In genomic region chr3:116678853-116679252, GRCh38 we compare ENCODE assay signal across 36 cellular contexts. TPM values are rescaled to one million over a fixed set of nuclear protein-coding genes. Genes with fewer than 3 reads are reported as not detected.
"Had no signal": no experiment of that assay in that cellular context is flagged by ENCODE, and none has a peak within 500 bp of the region (broad histone marks: within the 10 kb centered on the region; RNA-seq: fewer than 3 reads in every experiment).

No MANE protein-coding gene starts in this region.

- H3K4me3 ChIP-seq: breast epithelium, heart left ventricle, lower lobe of right lung, pancreas, prostate gland, sigmoid colon had no signal

- H3K9me3 ChIP-seq: heart left ventricle, lower lobe of right lung, pancreas, prostate gland had no signal

- ATAC-seq: activated CD8-positive, alpha-beta T cell treated with anti-CD3 and anti-CD28 coated beads for 36 hours; activated T-cell treated with anti-CD3 and anti-CD28 coated beads, Interleukin-2, amount 50 U/mL, for 4 hours; activated T-helper 17 cell treated with anti-CD3 and anti-CD28 coated beads, Interleukin-2, amount 50 U/mL, for 72 hours; esophagus mucosa; heart left ventricle; left lobe of liver; naive thymus-derived CD8-positive, alpha-beta T cell; pancreas; stimulated activated naive CD8-positive, alpha-beta T cell treated with anti-CD3 and anti-CD28 coated beads, Interleukin-15, amount 100 ng/mL, for 72 hours had no signal

- H3K36me3 Mint-ChIP-seq: naive thymus-derived CD8-positive, alpha-beta T cell; stimulated activated memory B cell treated with anti-CD40 and anti-IgM and Interleukin-4, amounts not matched to agents 10 μg/mL and 1 μg/mL and 100 μg/mL, for 72 hours had no signal

- H3K36me3 ChIP-seq: breast epithelium, heart left ventricle, lower lobe of right lung, pancreas, prostate gland, sigmoid colon had no signal

- H3K27me3 ChIP-seq: breast epithelium, heart left ventricle, pancreas, sigmoid colon had no signal

- DNase-seq: activated CD4-positive, alpha-beta T cell treated with anti-CD3 and anti-CD28 coated beads for 1 hour; activated CD4-positive, alpha-beta T cell treated with anti-CD3 and anti-CD28 coated beads, Interleukin-2, amount 10 ng/mL, durations not matched to agents 7 days and 5 days; activated CD8-positive, alpha-beta T cell treated with anti-CD3 and anti-CD28 coated beads for 36 hours; activated gamma-delta T cell treated with Interleukin-2 at 50 U/mL for 16 hours; activated naive CD4-positive, alpha-beta T cell treated with anti-CD3 and anti-CD28 coated beads, Interleukin-2, amount 50 U/mL, for 16 hours; activated T-cell treated with anti-CD3 and anti-CD28 coated beads, Interleukin-2, amount 50 U/mL, for 4 hours; amygdala; central memory CD4-positive, alpha-beta T cell; endodermal cell; foreskin fibroblast; heart left ventricle; hypothalamus; lower lobe of right lung; mesenchymal stem cell; naive thymus-derived CD8-positive, alpha-beta T cell; nucleus accumbens; retina; sigmoid colon; small intestine; stimulated activated CD4-positive, alpha-beta T cell treated with anti-CD3 and anti-CD28 coated beads, Interleukin-4, amount 100 ng/mL, for 4 hours; stimulated activated CD8-positive, alpha-beta memory T cell treated with anti-CD3 and anti-CD28 coated beads, Interleukin-4, amount 100 ng/mL, for 48 hours; stimulated activated naive CD8-positive, alpha-beta T cell treated with anti-CD3 and anti-CD28 coated beads, Interleukin-15, amount 100 ng/mL, for 72 hours; substantia nigra; T-helper 2 cell had no signal

- H3K27ac Mint-ChIP-seq: activated CD4-positive, alpha-beta T cell treated with anti-CD3 and anti-CD28 coated beads, Interleukin-2, amount 10 ng/mL, durations not matched to agents 7 days and 5 days; activated CD8-positive, alpha-beta T cell treated with anti-CD3 and anti-CD28 coated beads for 36 hours; activated T-helper 17 cell treated with anti-CD3 and anti-CD28 coated beads, Interleukin-2, amount 50 U/mL, for 72 hours; dendritic cell treated with granulocyte-macrophage colony-stimulating factor and Interleukin-4, amounts not matched to agents 40 ng/mL and 50 ng/mL, for 4 days; endodermal cell; naive thymus-derived CD8-positive, alpha-beta T cell; stimulated activated memory B cell treated with anti-CD40 and anti-IgM and Interleukin-4, amounts not matched to agents 10 μg/mL and 1 μg/mL and 100 μg/mL, for 72 hours; stimulated activated naive CD8-positive, alpha-beta T cell treated with anti-CD3 and anti-CD28 coated beads, Interleukin-15, amount 100 ng/mL, for 72 hours had no signal

- H3K4me3 Mint-ChIP-seq: activated CD4-positive, alpha-beta T cell treated with anti-CD3 and anti-CD28 coated beads, Interleukin-2, amount 10 ng/mL, durations not matched to agents 7 days and 5 days; activated CD8-positive, alpha-beta T cell treated with anti-CD3 and anti-CD28 coated beads for 36 hours; activated T-cell treated with anti-CD3 and anti-CD28 coated beads, Interleukin-2, amount 50 U/mL, for 4 hours; activated T-helper 17 cell treated with anti-CD3 and anti-CD28 coated beads, Interleukin-2, amount 50 U/mL, for 72 hours; dendritic cell treated with granulocyte-macrophage colony-stimulating factor and Interleukin-4, amounts not matched to agents 40 ng/mL and 50 ng/mL, for 4 days; endodermal cell; naive thymus-derived CD8-positive, alpha-beta T cell; neural crest cell; stimulated activated memory B cell treated with anti-CD40 and anti-IgM and Interleukin-4, amounts not matched to agents 10 μg/mL and 1 μg/mL and 100 μg/mL, for 72 hours; stimulated activated naive CD8-positive, alpha-beta T cell treated with anti-CD3 and anti-CD28 coated beads, Interleukin-15, amount 100 ng/mL, for 72 hours had no signal

- H3K4me1 ChIP-seq: breast epithelium, heart left ventricle, lower lobe of right lung, pancreas, prostate gland, sigmoid colon had no signal

- H3K4me1 Mint-ChIP-seq: activated CD4-positive, alpha-beta T cell treated with anti-CD3 and anti-CD28 coated beads, Interleukin-2, amount 10 ng/mL, durations not matched to agents 7 days and 5 days; activated T-helper 17 cell treated with anti-CD3 and anti-CD28 coated beads, Interleukin-2, amount 50 U/mL, for 72 hours; endodermal cell; naive thymus-derived CD8-positive, alpha-beta T cell; neural crest cell; stimulated activated memory B cell treated with anti-CD40 and anti-IgM and Interleukin-4, amounts not matched to agents 10 μg/mL and 1 μg/mL and 100 μg/mL, for 72 hours; stimulated activated naive CD8-positive, alpha-beta T cell treated with anti-CD3 and anti-CD28 coated beads, Interleukin-15, amount 100 ng/mL, for 72 hours had no signal

- H3K27ac ChIP-seq: breast epithelium, heart left ventricle, lower lobe of right lung, pancreas, prostate gland, sigmoid colon had no signal

- H3K27me3 Mint-ChIP-seq: activated CD4-positive, alpha-beta T cell treated with anti-CD3 and anti-CD28 coated beads, Interleukin-2, amount 10 ng/mL, durations not matched to agents 7 days and 5 days; activated CD8-positive, alpha-beta T cell treated with anti-CD3 and anti-CD28 coated beads for 36 hours; activated T-helper 17 cell treated with anti-CD3 and anti-CD28 coated beads, Interleukin-2, amount 50 U/mL, for 72 hours; dendritic cell treated with granulocyte-macrophage colony-stimulating factor and Interleukin-4, amounts not matched to agents 40 ng/mL and 50 ng/mL, for 4 days; naive thymus-derived CD8-positive, alpha-beta T cell; stimulated activated memory B cell treated with anti-CD40 and anti-IgM and Interleukin-4, amounts not matched to agents 10 μg/mL and 1 μg/mL and 100 μg/mL, for 72 hours; stimulated activated naive CD8-positive, alpha-beta T cell treated with anti-CD3 and anti-CD28 coated beads, Interleukin-15, amount 100 ng/mL, for 72 hours had no signal

- H3K9me3 Mint-ChIP-seq: activated CD4-positive, alpha-beta T cell treated with anti-CD3 and anti-CD28 coated beads, Interleukin-2, amount 10 ng/mL, durations not matched to agents 7 days and 5 days; dendritic cell treated with granulocyte-macrophage colony-stimulating factor and Interleukin-4, amounts not matched to agents 40 ng/mL and 50 ng/mL, for 4 days; endodermal cell; neural crest cell; stimulated activated memory B cell treated with anti-CD40 and anti-IgM and Interleukin-4, amounts not matched to agents 10 μg/mL and 1 μg/mL and 100 μg/mL, for 72 hours had no signal

RNA-seq across cellular contexts. Expression of gene TUSC7, which starts 30.7 kb away (rescaled TPM):
- total RNA-seq: activated CD4-positive, alpha-beta T cell treated with anti-CD3 and anti-CD28 coated beads, Interleukin-2, amount 10 ng/mL, durations not matched to agents 7 days and 5 days; activated CD8-positive, alpha-beta T cell treated with anti-CD3 and anti-CD28 coated beads for 36 hours; activated T-cell treated with anti-CD3 and anti-CD28 coated beads, Interleukin-2, amount 50 U/mL, for 4 hours; activated T-helper 17 cell treated with anti-CD3 and anti-CD28 coated beads, Interleukin-2, amount 50 U/mL, for 72 hours; breast epithelium; endodermal cell; esophagus mucosa; heart left ventricle; kidney epithelial cell; left lobe of liver; lower lobe of right lung; naive thymus-derived CD8-positive, alpha-beta T cell; neural crest cell; pancreas; prostate gland; sigmoid colon; ureter had no signal
- polyA plus RNA-seq: heart left ventricle; naive thymus-derived CD8-positive, alpha-beta T cell; pancreas; sigmoid colon; small intestine; thymus had no signal
